ENCODE assay signal across 8 cellular contexts in genomic region chr2:108448678-108449409, GRCh38.
A peak's percentile ranks its signal among the peaks of the same experiment; 100 is the strongest.
DNase-seq lines count a peak whose midpoint lies in the region; ATAC-seq and TF ChIP-seq lines count a peak whose summit lies in the region.

A gene with protein sequence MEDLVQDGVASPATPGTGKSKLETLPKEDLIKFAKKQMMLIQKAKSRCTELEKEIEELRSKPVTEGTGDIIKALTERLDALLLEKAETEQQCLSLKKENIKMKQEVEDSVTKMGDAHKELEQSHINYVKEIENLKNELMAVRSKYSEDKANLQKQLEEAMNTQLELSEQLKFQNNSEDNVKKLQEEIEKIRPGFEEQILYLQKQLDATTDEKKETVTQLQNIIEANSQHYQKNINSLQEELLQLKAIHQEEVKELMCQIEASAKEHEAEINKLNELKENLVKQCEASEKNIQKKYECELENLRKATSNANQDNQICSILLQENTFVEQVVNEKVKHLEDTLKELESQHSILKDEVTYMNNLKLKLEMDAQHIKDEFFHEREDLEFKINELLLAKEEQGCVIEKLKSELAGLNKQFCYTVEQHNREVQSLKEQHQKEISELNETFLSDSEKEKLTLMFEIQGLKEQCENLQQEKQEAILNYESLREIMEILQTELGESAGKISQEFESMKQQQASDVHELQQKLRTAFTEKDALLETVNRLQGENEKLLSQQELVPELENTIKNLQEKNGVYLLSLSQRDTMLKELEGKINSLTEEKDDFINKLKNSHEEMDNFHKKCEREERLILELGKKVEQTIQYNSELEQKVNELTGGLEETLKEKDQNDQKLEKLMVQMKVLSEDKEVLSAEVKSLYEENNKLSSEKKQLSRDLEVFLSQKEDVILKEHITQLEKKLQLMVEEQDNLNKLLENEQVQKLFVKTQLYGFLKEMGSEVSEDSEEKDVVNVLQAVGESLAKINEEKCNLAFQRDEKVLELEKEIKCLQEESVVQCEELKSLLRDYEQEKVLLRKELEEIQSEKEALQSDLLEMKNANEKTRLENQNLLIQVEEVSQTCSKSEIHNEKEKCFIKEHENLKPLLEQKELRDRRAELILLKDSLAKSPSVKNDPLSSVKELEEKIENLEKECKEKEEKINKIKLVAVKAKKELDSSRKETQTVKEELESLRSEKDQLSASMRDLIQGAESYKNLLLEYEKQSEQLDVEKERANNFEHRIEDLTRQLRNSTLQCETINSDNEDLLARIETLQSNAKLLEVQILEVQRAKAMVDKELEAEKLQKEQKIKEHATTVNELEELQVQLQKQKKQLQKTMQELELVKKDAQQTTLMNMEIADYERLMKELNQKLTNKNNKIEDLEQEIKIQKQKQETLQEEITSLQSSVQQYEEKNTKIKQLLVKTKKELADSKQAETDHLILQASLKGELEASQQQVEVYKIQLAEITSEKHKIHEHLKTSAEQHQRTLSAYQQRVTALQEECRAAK (N-terminal part only) (plus strand): TSS chr2:108449206. CDS start chr2:108449275, 69 bp downstream.

- peak; percentile 83 for DNase-seq in DMS 273 treated with DMSO at 0.1 percent for 48 hours (lab: John Stamatoyannopoulos, UW)
- peak; percentile 65 for DNase-seq in HuH-7.5 (ENCODE audit: low spot score)
- DNase-seq in activated CD8-positive, alpha-beta memory T cell treated with anti-CD3 and anti-CD28 coated beads, Interleukin-2, amount 50 U/mL, for 4 hours = peak; percentile 97
- peak; percentile 44 for DNase-seq in epidermal melanocyte (ENCODE audit: insufficient read length, low spot score)
- DNase-seq in middle frontal gyrus (ENCODE audit: extremely low spot score, low spot score) = peak; percentile 90
- peak; percentile 92 to 94 for DNase-seq in stimulated activated CD8-positive, alpha-beta memory T cell treated with anti-CD3 and anti-CD28 coated beads, Interleukin-2, amount 100 ng/mL, for 1 hour (ENCODE audit: low read depth in 2 of 2)

- peak within 1 kb of the TSS; percentile 88 for H3K4me2 ChIP-seq in OCI-LY3 (ENCODE audit: low read length)

- H3K36me3 ChIP-seq in OCI-LY3 (replicated peaks; ENCODE audit: low read depth, low read length) = peaks cover 4% of the 10 kb centered on the region

- H3K9me3 ChIP-seq in OCI-LY3 (ENCODE audit: insufficient read depth, low read length) = no peaks in the 10 kb centered on the region

- TF ChIP-seq CTCF in OCI-LY3 (IDR thresholded peaks at IDR 0.05; ENCODE audit: low read depth, low read length) = no peak

- H4K20me1 ChIP-seq in OCI-LY3 (ENCODE audit: insufficient read depth, low read length) = no peaks in the 10 kb centered on the region

- ATAC-seq in GM21528 (IDR thresholded peaks at IDR 0.05; ENCODE audit: low FRiP score, unreplicated experiment) = peak; percentile 99

- peak within 1 kb of the TSS; percentile 94 for H3K4me3 ChIP-seq in OCI-LY3 (ENCODE audit: low read length)

- peaks cover 15% of the 10 kb centered on the region for H3K79me2 ChIP-seq in OCI-LY3 (ENCODE audit: low read length)

- peak within 1 kb of the TSS; percentile 87 for H3K9ac ChIP-seq in OCI-LY3 (ENCODE audit: low read length)

- H3K4me1 ChIP-seq in OCI-LY3 (ENCODE audit: low read length) = peaks cover 22% of the 10 kb centered on the region

- peak within 1 kb of the TSS; percentile 81 for H2AFZ ChIP-seq in OCI-LY3 (ENCODE audit: low read depth, low read length)

- H3K27me3 ChIP-seq in OCI-LY3 (ENCODE audit: low read depth, low read length) = no peaks in the 10 kb centered on the region

- peak within 1 kb of the TSS; percentile 58 for H3K27ac ChIP-seq in OCI-LY3 (ENCODE audit: low read length)

Comparison
In these comparisons a context has a peak if more than half of its experiments do, and no peak if none do; other contexts are left out.
1. Peak in every context shown above with its lines: DNase-seq, ATAC-seq, H3K4me3 ChIP-seq and H3K27ac ChIP-seq.
2. DNase-seq: peak in every context shown above with its lines; median percentile 97 in activated CD8-positive, alpha-beta memory T cell treated with anti-CD3 and anti-CD28 coated beads, Interleukin-2, amount 50 U/mL, for 4 hours; 93 in stimulated activated CD8-positive, alpha-beta memory T cell treated with anti-CD3 and anti-CD28 coated beads, Interleukin-2, amount 100 ng/mL, for 1 hour; 90 in middle frontal gyrus; 83 in DMS 273 treated with DMSO at 0.1 percent for 48 hours; 65 in HuH-7.5; 44 in epidermal melanocyte.